1 cellular context compared by ENCODE assay signal in genomic region chr2:60932071-60932470, GRCh38.
A peak's percentile ranks its signal among the peaks of the same experiment; 100 is the strongest.
TF ChIP-seq lines count a peak whose summit lies in the region.

No MANE protein-coding gene starts in this region.

TF ChIP-seq in GM12878, 131 proteins besides CTCF, POLR2A, EP300 and RAD21:
- 0 out of 2 replicates have a peak, but pooled peaks have one; percentile 15 for TF ChIP-seq SMAD5 (IDR thresholded peaks at IDR 0.05; ENCODE audit: low read depth)
